1 cellular context compared by ENCODE assay signal in the genomic region with DNA sequence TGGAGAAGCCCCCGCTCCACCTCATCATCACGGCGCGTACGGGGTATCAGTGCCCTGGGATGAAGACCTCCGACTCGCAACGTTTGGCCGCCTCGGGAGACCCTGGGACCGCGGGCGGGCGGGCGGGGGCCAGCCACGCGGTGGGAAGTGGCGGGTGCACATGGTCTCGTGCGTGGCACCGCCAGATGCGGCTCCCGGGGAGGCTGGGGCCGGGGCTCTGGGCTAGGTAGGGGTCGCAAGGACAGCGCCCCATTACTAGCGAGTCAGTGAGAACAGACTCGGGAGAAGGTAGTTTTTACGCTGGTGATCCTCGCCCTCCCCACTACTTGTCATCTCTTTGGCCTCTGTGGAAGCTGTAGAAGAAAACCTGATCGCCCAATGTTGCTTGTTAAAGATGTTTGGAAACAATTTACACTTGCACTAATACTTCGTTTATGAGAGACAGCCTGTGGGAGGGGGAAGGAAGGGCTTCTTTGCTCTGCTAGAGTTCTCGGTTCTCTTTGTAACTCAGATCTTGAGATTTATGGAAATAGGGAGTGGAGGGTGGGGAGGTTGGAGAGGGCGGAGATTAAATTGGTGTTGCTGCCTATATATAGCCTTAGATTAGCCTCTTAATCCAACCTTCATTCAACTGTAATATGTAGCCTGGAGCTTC.
A peak's percentile ranks its signal among the peaks of the same experiment; 100 is the strongest.
TF ChIP-seq lines count a peak whose summit lies in the region.

No MANE protein-coding gene starts in this region.

TF ChIP-seq in K562, 482 proteins besides CTCF, POLR2A, EP300 and RAD21 (continues in another document):
- TF ChIP-seq DDX20 (tag; IDR thresholded peaks at IDR 0.05; ENCODE audit: low read depth), result no peak
- TF ChIP-seq ATF1 (CRISPR knock-in tag; IDR thresholded peaks at IDR 0.05), result no peak
- TF ChIP-seq ATF1 (tag; IDR thresholded peaks at IDR 0.05), result no peak
- TF ChIP-seq ZKSCAN1 (IDR thresholded peaks at IDR 0.05; ENCODE audit: low read depth, low read length), result no peak
- TF ChIP-seq RBM25 (IDR thresholded peaks at IDR 0.05; ENCODE audit: low read depth, low read length, severe bottlenecking), result no peak
- TF ChIP-seq, protein P1, sequence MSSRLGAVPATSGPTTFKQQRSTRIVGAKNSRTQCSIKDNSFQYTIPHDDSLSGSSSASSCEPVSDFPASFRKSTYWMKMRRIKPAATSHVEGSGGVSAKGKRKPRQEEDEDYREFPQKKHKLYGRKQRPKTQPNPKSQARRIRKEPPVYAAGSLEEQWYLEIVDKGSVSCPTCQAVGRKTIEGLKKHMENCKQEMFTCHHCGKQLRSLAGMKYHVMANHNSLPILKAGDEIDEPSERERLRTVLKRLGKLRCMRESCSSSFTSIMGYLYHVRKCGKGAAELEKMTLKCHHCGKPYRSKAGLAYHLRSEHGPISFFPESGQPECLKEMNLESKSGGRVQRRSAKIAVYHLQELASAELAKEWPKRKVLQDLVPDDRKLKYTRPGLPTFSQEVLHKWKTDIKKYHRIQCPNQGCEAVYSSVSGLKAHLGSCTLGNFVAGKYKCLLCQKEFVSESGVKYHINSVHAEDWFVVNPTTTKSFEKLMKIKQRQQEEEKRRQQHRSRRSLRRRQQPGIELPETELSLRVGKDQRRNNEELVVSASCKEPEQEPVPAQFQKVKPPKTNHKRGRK (tag; IDR thresholded peaks at IDR 0.05), result no peak
- TF ChIP-seq ZNF778 (CRISPR knock-in tag; IDR thresholded peaks at IDR 0.05), result no peak
- no peak for TF ChIP-seq JUND (IDR thresholded peaks at IDR 0.05; ENCODE audit: borderline replicate concordance, low read depth, low read length)
- no peak for TF ChIP-seq JUND (tag; IDR thresholded peaks at IDR 0.05; ENCODE audit: borderline replicate concordance, low read depth, low read length)
- TF ChIP-seq MXI1 (IDR thresholded peaks at IDR 0.05; ENCODE audit: low read depth, low read length), result 0 out of 2 replicates have a peak, but pooled peaks have one; percentile 0
- TF ChIP-seq SMARCC2 (IDR thresholded peaks at IDR 0.05; ENCODE audit: low read depth), result no peak
- TF ChIP-seq, protein P2, sequence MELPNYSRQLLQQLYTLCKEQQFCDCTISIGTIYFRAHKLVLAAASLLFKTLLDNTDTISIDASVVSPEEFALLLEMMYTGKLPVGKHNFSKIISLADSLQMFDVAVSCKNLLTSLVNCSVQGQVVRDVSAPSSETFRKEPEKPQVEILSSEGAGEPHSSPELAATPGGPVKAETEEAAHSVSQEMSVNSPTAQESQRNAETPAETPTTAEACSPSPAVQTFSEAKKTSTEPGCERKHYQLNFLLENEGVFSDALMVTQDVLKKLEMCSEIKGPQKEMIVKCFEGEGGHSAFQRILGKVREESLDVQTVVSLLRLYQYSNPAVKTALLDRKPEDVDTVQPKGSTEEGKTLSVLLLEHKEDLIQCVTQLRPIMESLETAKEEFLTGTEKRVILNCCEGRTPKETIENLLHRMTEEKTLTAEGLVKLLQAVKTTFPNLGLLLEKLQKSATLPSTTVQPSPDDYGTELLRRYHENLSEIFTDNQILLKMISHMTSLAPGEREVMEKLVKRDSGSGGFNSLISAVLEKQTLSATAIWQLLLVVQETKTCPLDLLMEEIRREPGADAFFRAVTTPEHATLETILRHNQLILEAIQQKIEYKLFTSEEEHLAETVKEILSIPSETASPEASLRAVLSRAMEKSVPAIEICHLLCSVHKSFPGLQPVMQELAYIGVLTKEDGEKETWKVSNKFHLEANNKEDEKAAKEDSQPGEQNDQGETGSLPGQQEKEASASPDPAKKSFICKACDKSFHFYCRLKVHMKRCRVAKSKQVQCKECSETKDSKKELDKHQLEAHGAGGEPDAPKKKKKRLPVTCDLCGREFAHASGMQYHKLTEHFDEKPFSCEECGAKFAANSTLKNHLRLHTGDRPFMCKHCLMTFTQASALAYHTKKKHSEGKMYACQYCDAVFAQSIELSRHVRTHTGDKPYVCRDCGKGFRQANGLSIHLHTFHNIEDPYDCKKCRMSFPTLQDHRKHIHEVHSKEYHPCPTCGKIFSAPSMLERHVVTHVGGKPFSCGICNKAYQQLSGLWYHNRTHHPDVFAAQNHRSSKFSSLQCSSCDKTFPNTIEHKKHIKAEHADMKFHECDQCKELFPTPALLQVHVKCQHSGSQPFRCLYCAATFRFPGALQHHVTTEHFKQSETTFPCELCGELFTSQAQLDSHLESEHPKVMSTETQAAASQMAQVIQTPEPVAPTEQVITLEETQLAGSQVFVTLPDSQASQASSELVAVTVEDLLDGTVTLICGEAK (IDR thresholded peaks at IDR 0.05), result no peak
- TF ChIP-seq, protein P2 (CRISPR knock-in tag; IDR thresholded peaks at IDR 0.05), result no peak
- TF ChIP-seq NCOA4 (IDR thresholded peaks at IDR 0.05; ENCODE audit: partially characterized antibody), result no peak
- peak; percentile 11 for TF ChIP-seq FIP1L1 (IDR thresholded peaks at IDR 0.05; ENCODE audit: low read depth, low read length, poor library complexity, severe bottlenecking)
- TF ChIP-seq HMG20B (CRISPR knock-in tag; IDR thresholded peaks at IDR 0.05), result no peak
- no peak for TF ChIP-seq HMGN3 (IDR thresholded peaks at IDR 0.05; ENCODE audit: borderline replicate concordance, extremely low read depth, insufficient read length, low read depth, low read length)
- TF ChIP-seq CC2D1A (IDR thresholded peaks at IDR 0.05), result no peak
- TF ChIP-seq NUFIP1 (IDR thresholded peaks at IDR 0.05; ENCODE audit: partially characterized antibody), result no peak
- TF ChIP-seq FOS (IDR thresholded peaks at IDR 0.05; ENCODE audit: extremely low read depth, insufficient read length), result no peak
- no peak for TF ChIP-seq TRIM28 (IDR thresholded peaks at IDR 0.05)
- no peak for TF ChIP-seq PRMT5 (CRISPR knock-in tag; IDR thresholded peaks at IDR 0.05)
- TF ChIP-seq EWSR1 (IDR thresholded peaks at IDR 0.05; ENCODE audit: borderline replicate concordance, low read depth, partially characterized antibody), result no peak
- no peak for TF ChIP-seq MAZ (CRISPR knock-in tag; conservative IDR thresholded peaks at IDR 0.05 in 1 of 2, IDR thresholded peaks at IDR 0.05 in 1 of 2)
- TF ChIP-seq MCM7 (IDR thresholded peaks at IDR 0.05), result no peak
- TF ChIP-seq, protein P3, sequence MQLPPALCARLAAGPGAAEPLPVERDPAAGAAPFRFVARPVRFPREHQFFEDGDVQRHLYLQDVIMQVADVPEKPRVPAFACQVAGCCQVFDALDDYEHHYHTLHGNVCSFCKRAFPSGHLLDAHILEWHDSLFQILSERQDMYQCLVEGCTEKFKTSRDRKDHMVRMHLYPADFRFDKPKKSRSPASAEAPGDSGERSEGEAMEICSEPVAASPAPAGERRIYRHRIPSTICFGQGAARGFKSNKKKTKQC (CRISPR knock-in tag; IDR thresholded peaks at IDR 0.05), result no peak
- TF ChIP-seq SMAD2 (IDR thresholded peaks at IDR 0.05; ENCODE audit: low read depth, low read length), result no peak
- TF ChIP-seq MTA2 (IDR thresholded peaks at IDR 0.05; ENCODE audit: low read depth), result no peak
- TF ChIP-seq CCAR2 (IDR thresholded peaks at IDR 0.05; ENCODE audit: low read depth, low read length), result no peak
- TF ChIP-seq NRF1 (conservative IDR thresholded peaks at IDR 0.05 in 1 of 2, IDR thresholded peaks at IDR 0.05 in 1 of 2), result no peak
- TF ChIP-seq, protein P4, sequence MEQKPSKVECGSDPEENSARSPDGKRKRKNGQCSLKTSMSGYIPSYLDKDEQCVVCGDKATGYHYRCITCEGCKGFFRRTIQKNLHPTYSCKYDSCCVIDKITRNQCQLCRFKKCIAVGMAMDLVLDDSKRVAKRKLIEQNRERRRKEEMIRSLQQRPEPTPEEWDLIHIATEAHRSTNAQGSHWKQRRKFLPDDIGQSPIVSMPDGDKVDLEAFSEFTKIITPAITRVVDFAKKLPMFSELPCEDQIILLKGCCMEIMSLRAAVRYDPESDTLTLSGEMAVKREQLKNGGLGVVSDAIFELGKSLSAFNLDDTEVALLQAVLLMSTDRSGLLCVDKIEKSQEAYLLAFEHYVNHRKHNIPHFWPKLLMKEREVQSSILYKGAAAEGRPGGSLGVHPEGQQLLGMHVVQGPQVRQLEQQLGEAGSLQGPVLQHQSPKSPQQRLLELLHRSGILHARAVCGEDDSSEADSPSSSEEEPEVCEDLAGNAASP (IDR thresholded peaks at IDR 0.05), result no peak
- no peak for TF ChIP-seq MTF1 (CRISPR knock-in tag; IDR thresholded peaks at IDR 0.05; ENCODE audit: borderline replicate concordance)
- TF ChIP-seq ZKSCAN8 (CRISPR knock-in tag; IDR thresholded peaks at IDR 0.05), result no peak
- TF ChIP-seq SMARCB1 (IDR thresholded peaks at IDR 0.05; ENCODE audit: insufficient read length, low read depth), result no peak
- TF ChIP-seq, protein P5, sequence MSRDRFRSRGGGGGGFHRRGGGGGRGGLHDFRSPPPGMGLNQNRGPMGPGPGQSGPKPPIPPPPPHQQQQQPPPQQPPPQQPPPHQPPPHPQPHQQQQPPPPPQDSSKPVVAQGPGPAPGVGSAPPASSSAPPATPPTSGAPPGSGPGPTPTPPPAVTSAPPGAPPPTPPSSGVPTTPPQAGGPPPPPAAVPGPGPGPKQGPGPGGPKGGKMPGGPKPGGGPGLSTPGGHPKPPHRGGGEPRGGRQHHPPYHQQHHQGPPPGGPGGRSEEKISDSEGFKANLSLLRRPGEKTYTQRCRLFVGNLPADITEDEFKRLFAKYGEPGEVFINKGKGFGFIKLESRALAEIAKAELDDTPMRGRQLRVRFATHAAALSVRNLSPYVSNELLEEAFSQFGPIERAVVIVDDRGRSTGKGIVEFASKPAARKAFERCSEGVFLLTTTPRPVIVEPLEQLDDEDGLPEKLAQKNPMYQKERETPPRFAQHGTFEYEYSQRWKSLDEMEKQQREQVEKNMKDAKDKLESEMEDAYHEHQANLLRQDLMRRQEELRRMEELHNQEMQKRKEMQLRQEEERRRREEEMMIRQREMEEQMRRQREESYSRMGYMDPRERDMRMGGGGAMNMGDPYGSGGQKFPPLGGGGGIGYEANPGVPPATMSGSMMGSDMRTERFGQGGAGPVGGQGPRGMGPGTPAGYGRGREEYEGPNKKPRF (IDR thresholded peaks at IDR 0.05; ENCODE audit: low read depth, low read length), result no peak
- no peak for TF ChIP-seq RFX5 (IDR thresholded peaks at IDR 0.05; ENCODE audit: low read depth, low read length)
- no peak for TF ChIP-seq CXXC5 (CRISPR knock-in tag; IDR thresholded peaks at IDR 0.05)
- no peak for TF ChIP-seq ILF3 (IDR thresholded peaks at IDR 0.05; ENCODE audit: borderline replicate concordance)
- TF ChIP-seq, protein P6, sequence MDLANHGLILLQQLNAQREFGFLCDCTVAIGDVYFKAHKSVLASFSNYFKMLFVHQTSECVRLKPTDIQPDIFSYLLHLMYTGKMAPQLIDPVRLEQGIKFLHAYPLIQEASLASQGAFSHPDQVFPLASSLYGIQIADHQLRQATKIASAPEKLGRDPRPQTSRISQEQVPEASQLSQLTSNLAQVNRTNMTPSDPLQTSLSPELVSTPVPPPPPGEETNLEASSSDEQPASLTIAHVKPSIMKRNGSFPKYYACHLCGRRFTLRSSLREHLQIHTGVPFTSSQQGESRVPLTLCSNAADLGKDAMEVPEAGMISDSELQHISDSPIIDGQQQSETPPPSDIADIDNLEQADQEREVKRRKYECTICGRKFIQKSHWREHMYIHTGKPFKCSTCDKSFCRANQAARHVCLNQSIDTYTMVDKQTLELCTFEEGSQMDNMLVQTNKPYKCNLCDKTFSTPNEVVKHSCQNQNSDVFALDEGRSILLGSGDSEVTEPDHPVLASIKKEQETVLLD (IDR thresholded peaks at IDR 0.05), result no peak
- TF ChIP-seq KAT7 (CRISPR knock-in tag; IDR thresholded peaks at IDR 0.05; ENCODE audit: borderline replicate concordance), result 0 out of 2 replicates have a peak, but pooled peaks have one; percentile 6
- no peak for TF ChIP-seq HOXB6 (CRISPR knock-in tag; IDR thresholded peaks at IDR 0.05; ENCODE audit: borderline replicate concordance)
- no peak for TF ChIP-seq NBN (IDR thresholded peaks at IDR 0.05; ENCODE audit: low read depth)
- TF ChIP-seq, protein P7, sequence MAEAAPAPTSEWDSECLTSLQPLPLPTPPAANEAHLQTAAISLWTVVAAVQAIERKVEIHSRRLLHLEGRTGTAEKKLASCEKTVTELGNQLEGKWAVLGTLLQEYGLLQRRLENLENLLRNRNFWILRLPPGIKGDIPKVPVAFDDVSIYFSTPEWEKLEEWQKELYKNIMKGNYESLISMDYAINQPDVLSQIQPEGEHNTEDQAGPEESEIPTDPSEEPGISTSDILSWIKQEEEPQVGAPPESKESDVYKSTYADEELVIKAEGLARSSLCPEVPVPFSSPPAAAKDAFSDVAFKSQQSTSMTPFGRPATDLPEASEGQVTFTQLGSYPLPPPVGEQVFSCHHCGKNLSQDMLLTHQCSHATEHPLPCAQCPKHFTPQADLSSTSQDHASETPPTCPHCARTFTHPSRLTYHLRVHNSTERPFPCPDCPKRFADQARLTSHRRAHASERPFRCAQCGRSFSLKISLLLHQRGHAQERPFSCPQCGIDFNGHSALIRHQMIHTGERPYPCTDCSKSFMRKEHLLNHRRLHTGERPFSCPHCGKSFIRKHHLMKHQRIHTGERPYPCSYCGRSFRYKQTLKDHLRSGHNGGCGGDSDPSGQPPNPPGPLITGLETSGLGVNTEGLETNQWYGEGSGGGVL (CRISPR knock-in tag; IDR thresholded peaks at IDR 0.05), result no peak
